Comparison of ENCODE assay signal across 9 cellular contexts in the genomic region with DNA sequence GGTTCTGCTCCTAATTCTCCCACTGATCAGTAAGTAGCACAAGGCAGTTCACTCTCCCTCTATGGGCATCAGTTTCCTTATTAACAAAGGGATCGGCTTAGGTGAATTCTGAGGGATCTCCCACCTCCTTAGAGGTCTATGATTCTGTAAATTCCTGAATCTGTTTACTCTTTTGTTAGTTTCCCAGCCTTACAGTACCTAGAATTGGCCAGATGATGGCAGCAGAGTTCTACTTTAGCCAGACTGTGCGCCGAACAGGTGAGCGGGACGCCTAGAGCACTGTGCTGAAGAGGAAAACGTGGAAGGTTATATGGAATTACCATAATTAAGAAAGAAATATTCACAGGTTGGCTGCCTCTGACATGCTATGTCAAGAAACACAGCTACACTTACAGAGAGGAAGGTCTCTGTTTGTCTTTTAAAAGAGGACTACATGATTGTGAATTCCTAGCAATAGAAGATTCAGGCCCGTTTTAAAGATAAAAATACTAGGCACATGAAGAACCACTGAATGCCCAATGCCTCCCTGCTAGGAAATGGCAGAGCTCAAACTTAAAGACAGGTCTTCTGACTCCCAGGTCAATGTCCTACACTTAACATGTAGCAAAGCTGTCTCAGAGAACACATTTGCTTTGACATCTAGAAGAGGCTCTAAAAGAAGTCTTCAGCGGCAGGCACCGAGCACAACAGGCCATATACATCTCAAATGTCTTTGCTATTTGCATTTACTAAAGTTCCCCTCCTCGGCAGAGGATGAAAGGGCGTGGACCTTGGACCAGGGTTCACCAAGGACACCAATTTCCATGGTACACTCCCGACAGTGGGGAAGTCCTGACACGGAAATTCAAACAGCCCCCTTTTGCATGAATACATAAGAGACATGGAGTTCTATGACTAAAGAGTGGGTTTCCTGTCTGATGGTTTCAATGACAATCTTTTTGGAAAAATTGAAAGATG.
DNase-seq lines count a peak whose midpoint lies in the region; ATAC-seq and TF ChIP-seq lines count a peak whose summit lies in the region.
"Had no signal": no experiment of that assay in that cellular context is flagged by ENCODE, and none has a peak within 500 bp of the region (broad histone marks: within the 10 kb centered on the region; RNA-seq: fewer than 3 reads in every experiment).

No MANE protein-coding gene starts in this region.

- no peaks in the 10 kb centered on the region for H3K36me3 Mint-ChIP-seq in activated CD8-positive, alpha-beta memory T cell treated with anti-CD3 and anti-CD28 coated beads, Interleukin-2, amount 10 ng/mL, durations not matched to agents 7 days and 5 days
- H3K36me3 Mint-ChIP-seq in neural crest cell (ENCODE audit: low read depth), result no peaks in the 10 kb centered on the region
- H3K36me3 Mint-ChIP-seq: activated naive CD4-positive, alpha-beta T cell treated with anti-CD3 and anti-CD28 coated beads, Interleukin-2, amount 50 U/mL, for 72 hours had no signal

- no peaks in the 10 kb centered on the region for H4K20me1 ChIP-seq in fibroblast of lung (ENCODE audit: control insufficient read depth, extremely low read depth, insufficient read depth, low read length)

- no peak overlapping the region for H2AFZ ChIP-seq in fibroblast of lung (ENCODE audit: low read length)

- TF ChIP-seq CTCF in fibroblast of lung (conservative IDR thresholded peaks at IDR 0.05 in 1 of 2, IDR thresholded peaks at IDR 0.05 in 1 of 2; ENCODE audit: low read depth in 1 of 2, low read length in 2 of 2) (peak; percentile 86 to 93), neural crest cell (conservative IDR thresholded peaks at IDR 0.05) (peak; percentile 96), upper lobe of left lung (IDR thresholded peaks at IDR 0.05) (peak; percentile 55 to 85 (median 76))

- H3K4me1 ChIP-seq in fibroblast of lung (ENCODE audit: control insufficient read depth, extremely low read depth, insufficient read depth, low read length), result no peaks in the 10 kb centered on the region
- H3K4me1 ChIP-seq in upper lobe of left lung, result peaks cover 0 to 3% (median 0%) of the 10 kb centered on the region in 4 donors

- WGBS in upper lobe of left lung, 2 donors, result 25 to 31% methylated on average over 13 of the region's 13 CpGs

- no peaks in the 10 kb centered on the region for H3K4me1 Mint-ChIP-seq in activated CD8-positive, alpha-beta memory T cell treated with anti-CD3 and anti-CD28 coated beads, Interleukin-2, amount 10 ng/mL, durations not matched to agents 7 days and 5 days
- H3K4me1 Mint-ChIP-seq in neural crest cell, result no peaks in the 10 kb centered on the region

- no peak for TF ChIP-seq EP300 in upper lobe of left lung (IDR thresholded peaks at IDR 0.05)

- ATAC-seq in GM19455 (IDR thresholded peaks at IDR 0.05; ENCODE audit: unreplicated experiment), result peak; percentile 93
- ATAC-seq in HG03442 (IDR thresholded peaks at IDR 0.05; ENCODE audit: unreplicated experiment), result peak; percentile 95
- ATAC-seq in activated CD8-positive, alpha-beta memory T cell treated with anti-CD3 and anti-CD28 coated beads, Interleukin-2, amount 10 ng/mL, durations not matched to agents 7 days and 5 days, result peak; percentile 60
- peak; percentile 86 for ATAC-seq in upper lobe of left lung (ENCODE audit: low FRiP score in 2 of 2)

- no peak overlapping the region for H3K4me2 ChIP-seq in fibroblast of lung (ENCODE audit: extremely low read depth, insufficient read depth, low read length)

- H3K9ac ChIP-seq in fibroblast of lung (ENCODE audit: insufficient read depth, low read length), result no peak overlapping the region

- no peak for TF ChIP-seq POLR2A in upper lobe of left lung (IDR thresholded peaks at IDR 0.05)

- H3K27ac ChIP-seq in fibroblast of lung (ENCODE audit: insufficient read depth, low read length) (no peak overlapping the region), upper lobe of left lung (no peak overlapping the region)

- no peak overlapping the region for H3K27ac Mint-ChIP-seq in activated CD8-positive, alpha-beta memory T cell treated with anti-CD3 and anti-CD28 coated beads, Interleukin-2, amount 10 ng/mL, durations not matched to agents 7 days and 5 days
- H3K27ac Mint-ChIP-seq in neural crest cell (ENCODE audit: unreplicated experiment), result no peak overlapping the region
- H3K27ac Mint-ChIP-seq: activated naive CD4-positive, alpha-beta T cell treated with anti-CD3 and anti-CD28 coated beads, Interleukin-2, amount 50 U/mL, for 72 hours had no signal

- H3K79me2 ChIP-seq in fibroblast of lung (ENCODE audit: control insufficient read depth, insufficient read depth, low read length), result no peaks in the 10 kb centered on the region

- DNase-seq in DMS 273 treated with DMSO at 0.1 percent for 48 hours (lab: John Stamatoyannopoulos, UW) (peak; percentile 27), NCI-H526 treated with DMSO at 0.1 percent for 48 hours (lab: John Stamatoyannopoulos, UW) (peak; percentile 80), fibroblast of lung (ENCODE audit: low read depth in 2 of 2) (peak; percentile 31 to 47), neural crest cell (ENCODE audit: low read depth, low spot score) (peak; percentile 54), upper lobe of left lung (peak in 1 of 2 donors; percentile 35)
- DNase-seq in activated CD8-positive, alpha-beta memory T cell treated with anti-CD3 and anti-CD28 coated beads, Interleukin-2, amount 10 ng/mL, durations not matched to agents 7 days and 5 days, result peak; percentile 52

- no peaks in the 10 kb centered on the region for H3K27me3 ChIP-seq in fibroblast of lung (ENCODE audit: control insufficient read depth, insufficient read depth, low read length)
- H3K27me3 ChIP-seq in upper lobe of left lung, result no peaks in the 10 kb centered on the region

- H3K27me3 Mint-ChIP-seq in activated CD8-positive, alpha-beta memory T cell treated with anti-CD3 and anti-CD28 coated beads, Interleukin-2, amount 10 ng/mL, durations not matched to agents 7 days and 5 days, result peaks cover 10% of the 10 kb centered on the region
- peaks cover 53% of the 10 kb centered on the region for H3K27me3 Mint-ChIP-seq in neural crest cell (ENCODE audit: low read depth)

- H3K4me3 Mint-ChIP-seq in activated CD8-positive, alpha-beta memory T cell treated with anti-CD3 and anti-CD28 coated beads, Interleukin-2, amount 10 ng/mL, durations not matched to agents 7 days and 5 days, result no peak overlapping the region
- H3K4me3 Mint-ChIP-seq in neural crest cell, result no peak overlapping the region

- H3K4me3 ChIP-seq in fibroblast of lung (replicated peaks in 1 of 4; ENCODE audit: control extremely low read depth in 1 of 4, insufficient read depth in 1 of 4, low read depth in 3 of 4, low read length in 4 of 4) (no peak overlapping the region), upper lobe of left lung (no peak overlapping the region)

- H3K9me3 ChIP-seq in fibroblast of lung (ENCODE audit: control insufficient read depth, insufficient read depth, low read depth, low read length) (no peaks in the 10 kb centered on the region), upper lobe of left lung (no peaks in the 10 kb centered on the region)

- no peaks in the 10 kb centered on the region for H3K36me3 ChIP-seq in fibroblast of lung (ENCODE audit: control insufficient read depth, insufficient read depth, low read length)
- no peaks in the 10 kb centered on the region for H3K36me3 ChIP-seq in upper lobe of left lung

- H3K9me3 Mint-ChIP-seq in activated CD8-positive, alpha-beta memory T cell treated with anti-CD3 and anti-CD28 coated beads, Interleukin-2, amount 10 ng/mL, durations not matched to agents 7 days and 5 days (ENCODE audit: low read depth), result no peaks in the 10 kb centered on the region
- no peaks in the 10 kb centered on the region for H3K9me3 Mint-ChIP-seq in neural crest cell
- H3K9me3 Mint-ChIP-seq: activated naive CD4-positive, alpha-beta T cell treated with anti-CD3 and anti-CD28 coated beads, Interleukin-2, amount 50 U/mL, for 72 hours had no signal

- CTCF ChIA-PET in activated CD8-positive, alpha-beta memory T cell treated with anti-CD3 and anti-CD28 coated beads, Interleukin-2, amount 10 ng/mL, durations not matched to agents 7 days and 5 days (lab: Charles Lee), result interaction anchor here (0.6 to 2.1 kb wide), 4 partner anchors 14 to 336 kb away, joined by 3 to 6 read pairs (median 3); no protein-coding TSS in a partner anchor
